In the genomic region with DNA sequence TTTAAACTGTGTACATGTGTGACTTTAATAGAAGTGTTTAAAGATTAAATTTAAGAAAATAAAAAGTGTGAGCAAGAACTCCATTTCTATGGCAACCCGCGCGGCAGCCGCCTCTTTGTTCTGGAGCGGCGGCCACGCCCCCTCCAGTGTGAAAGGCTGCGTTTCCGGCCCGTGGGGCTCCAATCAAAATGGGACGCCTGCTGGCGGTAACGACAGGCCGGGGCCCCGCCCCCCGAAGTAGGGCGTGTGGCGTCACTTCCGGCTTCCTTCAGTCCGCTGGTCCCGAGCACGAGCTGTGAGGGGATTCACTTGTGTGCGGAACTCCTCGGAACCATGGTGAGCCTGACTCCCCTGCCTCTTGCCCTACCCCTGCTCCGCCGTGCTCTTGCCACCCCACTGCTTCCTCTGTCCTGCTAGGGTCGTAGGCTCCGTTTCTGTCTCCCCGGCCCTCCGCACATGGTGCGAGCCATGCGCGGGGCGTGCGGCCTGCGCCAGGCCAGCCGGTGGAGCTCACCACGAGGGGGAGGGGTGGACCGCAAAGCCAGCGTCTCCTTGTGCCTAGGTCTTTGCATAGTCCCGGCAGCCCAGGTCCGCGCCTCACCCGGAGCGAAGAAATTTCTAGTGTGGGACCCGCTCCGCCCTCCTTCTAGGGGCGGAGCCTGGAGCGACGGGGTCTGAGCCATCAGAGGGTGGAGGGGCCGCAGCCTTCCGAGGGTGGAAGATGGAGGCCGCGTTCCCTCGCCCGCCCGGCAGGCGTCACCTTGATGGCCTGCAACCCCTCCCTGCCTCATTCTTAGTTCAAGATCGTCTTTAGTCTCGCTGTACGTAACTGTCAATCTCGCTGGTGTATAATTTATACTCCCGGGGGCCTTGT, we compare ENCODE assay signal across 1 cellular context.
TF ChIP-seq lines count a peak whose summit lies in the region.

A gene (plus strand): TSS at position 271 of the 874 bp plus-strand sequence. CDS start 63 bp downstream, at position 334.

TF ChIP-seq in WTC11, 78 proteins besides CTCF, POLR2A, EP300 and RAD21 (continued from another document and continues in another):
- TF ChIP-seq, protein P1, sequence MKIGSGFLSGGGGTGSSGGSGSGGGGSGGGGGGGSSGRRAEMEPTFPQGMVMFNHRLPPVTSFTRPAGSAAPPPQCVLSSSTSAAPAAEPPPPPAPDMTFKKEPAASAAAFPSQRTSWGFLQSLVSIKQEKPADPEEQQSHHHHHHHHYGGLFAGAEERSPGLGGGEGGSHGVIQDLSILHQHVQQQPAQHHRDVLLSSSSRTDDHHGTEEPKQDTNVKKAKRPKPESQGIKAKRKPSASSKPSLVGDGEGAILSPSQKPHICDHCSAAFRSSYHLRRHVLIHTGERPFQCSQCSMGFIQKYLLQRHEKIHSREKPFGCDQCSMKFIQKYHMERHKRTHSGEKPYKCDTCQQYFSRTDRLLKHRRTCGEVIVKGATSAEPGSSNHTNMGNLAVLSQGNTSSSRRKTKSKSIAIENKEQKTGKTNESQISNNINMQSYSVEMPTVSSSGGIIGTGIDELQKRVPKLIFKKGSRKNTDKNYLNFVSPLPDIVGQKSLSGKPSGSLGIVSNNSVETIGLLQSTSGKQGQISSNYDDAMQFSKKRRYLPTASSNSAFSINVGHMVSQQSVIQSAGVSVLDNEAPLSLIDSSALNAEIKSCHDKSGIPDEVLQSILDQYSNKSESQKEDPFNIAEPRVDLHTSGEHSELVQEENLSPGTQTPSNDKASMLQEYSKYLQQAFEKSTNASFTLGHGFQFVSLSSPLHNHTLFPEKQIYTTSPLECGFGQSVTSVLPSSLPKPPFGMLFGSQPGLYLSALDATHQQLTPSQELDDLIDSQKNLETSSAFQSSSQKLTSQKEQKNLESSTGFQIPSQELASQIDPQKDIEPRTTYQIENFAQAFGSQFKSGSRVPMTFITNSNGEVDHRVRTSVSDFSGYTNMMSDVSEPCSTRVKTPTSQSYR (CRISPR knock-in tag; IDR thresholded peaks at IDR 0.05), result no peak; the same call in none of the 2 replicates
- TF ChIP-seq, protein P2, sequence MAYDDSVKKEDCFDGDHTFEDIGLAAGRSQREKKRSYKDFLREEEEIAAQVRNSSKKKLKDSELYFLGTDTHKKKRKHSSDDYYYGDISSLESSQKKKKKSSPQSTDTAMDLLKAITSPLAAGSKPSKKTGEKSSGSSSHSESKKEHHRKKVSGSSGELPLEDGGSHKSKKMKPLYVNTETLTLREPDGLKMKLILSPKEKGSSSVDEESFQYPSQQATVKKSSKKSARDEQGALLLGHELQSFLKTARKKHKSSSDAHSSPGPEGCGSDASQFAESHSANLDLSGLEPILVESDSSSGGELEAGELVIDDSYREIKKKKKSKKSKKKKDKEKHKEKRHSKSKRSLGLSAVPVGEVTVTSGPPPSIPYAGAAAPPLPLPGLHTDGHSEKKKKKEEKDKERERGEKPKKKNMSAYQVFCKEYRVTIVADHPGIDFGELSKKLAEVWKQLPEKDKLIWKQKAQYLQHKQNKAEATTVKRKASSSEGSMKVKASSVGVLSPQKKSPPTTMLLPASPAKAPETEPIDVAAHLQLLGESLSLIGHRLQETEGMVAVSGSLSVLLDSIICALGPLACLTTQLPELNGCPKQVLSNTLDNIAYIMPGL (CRISPR knock-in tag; IDR thresholded peaks at IDR 0.05), result peak; percentile 92
- TF ChIP-seq, protein P3, sequence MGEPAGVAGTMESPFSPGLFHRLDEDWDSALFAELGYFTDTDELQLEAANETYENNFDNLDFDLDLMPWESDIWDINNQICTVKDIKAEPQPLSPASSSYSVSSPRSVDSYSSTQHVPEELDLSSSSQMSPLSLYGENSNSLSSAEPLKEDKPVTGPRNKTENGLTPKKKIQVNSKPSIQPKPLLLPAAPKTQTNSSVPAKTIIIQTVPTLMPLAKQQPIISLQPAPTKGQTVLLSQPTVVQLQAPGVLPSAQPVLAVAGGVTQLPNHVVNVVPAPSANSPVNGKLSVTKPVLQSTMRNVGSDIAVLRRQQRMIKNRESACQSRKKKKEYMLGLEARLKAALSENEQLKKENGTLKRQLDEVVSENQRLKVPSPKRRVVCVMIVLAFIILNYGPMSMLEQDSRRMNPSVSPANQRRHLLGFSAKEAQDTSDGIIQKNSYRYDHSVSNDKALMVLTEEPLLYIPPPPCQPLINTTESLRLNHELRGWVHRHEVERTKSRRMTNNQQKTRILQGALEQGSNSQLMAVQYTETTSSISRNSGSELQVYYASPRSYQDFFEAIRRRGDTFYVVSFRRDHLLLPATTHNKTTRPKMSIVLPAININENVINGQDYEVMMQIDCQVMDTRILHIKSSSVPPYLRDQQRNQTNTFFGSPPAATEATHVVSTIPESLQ (CRISPR knock-in tag; IDR thresholded peaks at IDR 0.05), result no peak
- TF ChIP-seq NFATC4 (CRISPR knock-in tag; IDR thresholded peaks at IDR 0.05) (peak; percentile 75), TEAD4 (CRISPR knock-in tag; IDR thresholded peaks at IDR 0.05) (0 out of 2 replicates have a peak, but pooled peaks have one; percentile 69), ZNF317 (CRISPR knock-in tag; IDR thresholded peaks at IDR 0.05; ENCODE audit: borderline replicate concordance, low read depth) (no peak), ESRRA (CRISPR knock-in tag; IDR thresholded peaks at IDR 0.05; ENCODE audit: borderline replicate concordance) (peak; percentile 16; the same call in 1 of the 2 replicates), GTF2I (CRISPR knock-in tag; conservative IDR thresholded peaks at IDR 0.05) (no peak), KAT7 (CRISPR knock-in tag; IDR thresholded peaks at IDR 0.05; ENCODE audit: borderline replicate concordance) (0 out of 2 replicates have a peak, but pooled peaks have one; percentile 44), NR2C2 (CRISPR knock-in tag; IDR thresholded peaks at IDR 0.05) (no peak), NFE2L1 (CRISPR knock-in tag; IDR thresholded peaks at IDR 0.05) (peak; percentile 93), ZNF219 (CRISPR knock-in tag; IDR thresholded peaks at IDR 0.05; ENCODE audit: borderline replicate concordance) (0 out of 2 replicates have a peak, but pooled peaks have one; percentile 81), CREM (CRISPR knock-in tag; IDR thresholded peaks at IDR 0.05) (peak; percentile 80), PRRX2 (CRISPR knock-in tag; IDR thresholded peaks at IDR 0.05) (peak; percentile 74; the same call in 1 of the 2 replicates), NFYB (CRISPR knock-in tag; conservative IDR thresholded peaks at IDR 0.05; ENCODE audit: low read depth) (peak; percentile 54; the same call in 1 of the 2 replicates)
- TF ChIP-seq, protein P4, sequence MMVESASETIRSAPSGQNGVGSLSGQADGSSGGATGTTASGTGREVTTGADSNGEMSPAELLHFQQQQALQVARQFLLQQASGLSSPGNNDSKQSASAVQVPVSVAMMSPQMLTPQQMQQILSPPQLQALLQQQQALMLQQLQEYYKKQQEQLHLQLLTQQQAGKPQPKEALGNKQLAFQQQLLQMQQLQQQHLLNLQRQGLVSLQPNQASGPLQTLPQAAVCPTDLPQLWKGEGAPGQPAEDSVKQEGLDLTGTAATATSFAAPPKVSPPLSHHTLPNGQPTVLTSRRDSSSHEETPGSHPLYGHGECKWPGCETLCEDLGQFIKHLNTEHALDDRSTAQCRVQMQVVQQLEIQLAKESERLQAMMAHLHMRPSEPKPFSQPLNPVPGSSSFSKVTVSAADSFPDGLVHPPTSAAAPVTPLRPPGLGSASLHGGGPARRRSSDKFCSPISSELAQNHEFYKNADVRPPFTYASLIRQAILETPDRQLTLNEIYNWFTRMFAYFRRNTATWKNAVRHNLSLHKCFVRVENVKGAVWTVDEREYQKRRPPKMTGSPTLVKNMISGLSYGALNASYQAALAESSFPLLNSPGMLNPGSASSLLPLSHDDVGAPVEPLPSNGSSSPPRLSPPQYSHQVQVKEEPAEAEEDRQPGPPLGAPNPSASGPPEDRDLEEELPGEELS (CRISPR knock-in tag; IDR thresholded peaks at IDR 0.05), result peak; percentile 69; the same call in 1 of the 2 replicates
- TF ChIP-seq, protein P5, sequence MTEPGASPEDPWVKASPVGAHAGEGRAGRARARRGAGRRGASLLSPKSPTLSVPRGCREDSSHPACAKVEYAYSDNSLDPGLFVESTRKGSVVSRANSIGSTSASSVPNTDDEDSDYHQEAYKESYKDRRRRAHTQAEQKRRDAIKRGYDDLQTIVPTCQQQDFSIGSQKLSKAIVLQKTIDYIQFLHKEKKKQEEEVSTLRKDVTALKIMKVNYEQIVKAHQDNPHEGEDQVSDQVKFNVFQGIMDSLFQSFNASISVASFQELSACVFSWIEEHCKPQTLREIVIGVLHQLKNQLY (CRISPR knock-in tag; IDR thresholded peaks at IDR 0.05), result no peak
- TF ChIP-seq, protein P6, sequence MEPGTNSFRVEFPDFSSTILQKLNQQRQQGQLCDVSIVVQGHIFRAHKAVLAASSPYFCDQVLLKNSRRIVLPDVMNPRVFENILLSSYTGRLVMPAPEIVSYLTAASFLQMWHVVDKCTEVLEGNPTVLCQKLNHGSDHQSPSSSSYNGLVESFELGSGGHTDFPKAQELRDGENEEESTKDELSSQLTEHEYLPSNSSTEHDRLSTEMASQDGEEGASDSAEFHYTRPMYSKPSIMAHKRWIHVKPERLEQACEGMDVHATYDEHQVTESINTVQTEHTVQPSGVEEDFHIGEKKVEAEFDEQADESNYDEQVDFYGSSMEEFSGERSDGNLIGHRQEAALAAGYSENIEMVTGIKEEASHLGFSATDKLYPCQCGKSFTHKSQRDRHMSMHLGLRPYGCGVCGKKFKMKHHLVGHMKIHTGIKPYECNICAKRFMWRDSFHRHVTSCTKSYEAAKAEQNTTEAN (CRISPR knock-in tag; IDR thresholded peaks at IDR 0.05), result peak; percentile 64
- TF ChIP-seq, protein P7, sequence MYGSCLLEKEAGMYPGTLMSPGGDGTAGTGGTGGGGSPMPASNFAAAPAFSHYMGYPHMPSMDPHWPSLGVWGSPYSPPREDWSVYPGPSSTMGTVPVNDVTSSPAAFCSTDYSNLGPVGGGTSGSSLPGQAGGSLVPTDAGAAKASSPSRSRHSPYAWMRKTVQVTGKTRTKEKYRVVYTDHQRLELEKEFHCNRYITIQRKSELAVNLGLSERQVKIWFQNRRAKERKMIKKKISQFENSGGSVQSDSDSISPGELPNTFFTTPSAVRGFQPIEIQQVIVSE (CRISPR knock-in tag; IDR thresholded peaks at IDR 0.05; ENCODE audit: borderline replicate concordance), result no peak
- TF ChIP-seq, protein P8, sequence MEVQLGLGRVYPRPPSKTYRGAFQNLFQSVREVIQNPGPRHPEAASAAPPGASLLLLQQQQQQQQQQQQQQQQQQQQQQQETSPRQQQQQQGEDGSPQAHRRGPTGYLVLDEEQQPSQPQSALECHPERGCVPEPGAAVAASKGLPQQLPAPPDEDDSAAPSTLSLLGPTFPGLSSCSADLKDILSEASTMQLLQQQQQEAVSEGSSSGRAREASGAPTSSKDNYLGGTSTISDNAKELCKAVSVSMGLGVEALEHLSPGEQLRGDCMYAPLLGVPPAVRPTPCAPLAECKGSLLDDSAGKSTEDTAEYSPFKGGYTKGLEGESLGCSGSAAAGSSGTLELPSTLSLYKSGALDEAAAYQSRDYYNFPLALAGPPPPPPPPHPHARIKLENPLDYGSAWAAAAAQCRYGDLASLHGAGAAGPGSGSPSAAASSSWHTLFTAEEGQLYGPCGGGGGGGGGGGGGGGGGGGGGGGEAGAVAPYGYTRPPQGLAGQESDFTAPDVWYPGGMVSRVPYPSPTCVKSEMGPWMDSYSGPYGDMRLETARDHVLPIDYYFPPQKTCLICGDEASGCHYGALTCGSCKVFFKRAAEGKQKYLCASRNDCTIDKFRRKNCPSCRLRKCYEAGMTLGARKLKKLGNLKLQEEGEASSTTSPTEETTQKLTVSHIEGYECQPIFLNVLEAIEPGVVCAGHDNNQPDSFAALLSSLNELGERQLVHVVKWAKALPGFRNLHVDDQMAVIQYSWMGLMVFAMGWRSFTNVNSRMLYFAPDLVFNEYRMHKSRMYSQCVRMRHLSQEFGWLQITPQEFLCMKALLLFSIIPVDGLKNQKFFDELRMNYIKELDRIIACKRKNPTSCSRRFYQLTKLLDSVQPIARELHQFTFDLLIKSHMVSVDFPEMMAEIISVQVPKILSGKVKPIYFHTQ (CRISPR knock-in tag; IDR thresholded peaks at IDR 0.05), result peak; percentile 83; the same call in 1 of the 2 replicates
- TF ChIP-seq, protein P9, sequence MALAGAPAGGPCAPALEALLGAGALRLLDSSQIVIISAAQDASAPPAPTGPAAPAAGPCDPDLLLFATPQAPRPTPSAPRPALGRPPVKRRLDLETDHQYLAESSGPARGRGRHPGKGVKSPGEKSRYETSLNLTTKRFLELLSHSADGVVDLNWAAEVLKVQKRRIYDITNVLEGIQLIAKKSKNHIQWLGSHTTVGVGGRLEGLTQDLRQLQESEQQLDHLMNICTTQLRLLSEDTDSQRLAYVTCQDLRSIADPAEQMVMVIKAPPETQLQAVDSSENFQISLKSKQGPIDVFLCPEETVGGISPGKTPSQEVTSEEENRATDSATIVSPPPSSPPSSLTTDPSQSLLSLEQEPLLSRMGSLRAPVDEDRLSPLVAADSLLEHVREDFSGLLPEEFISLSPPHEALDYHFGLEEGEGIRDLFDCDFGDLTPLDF (CRISPR knock-in tag; IDR thresholded peaks at IDR 0.05), result no peak
- TF ChIP-seq, protein P10, sequence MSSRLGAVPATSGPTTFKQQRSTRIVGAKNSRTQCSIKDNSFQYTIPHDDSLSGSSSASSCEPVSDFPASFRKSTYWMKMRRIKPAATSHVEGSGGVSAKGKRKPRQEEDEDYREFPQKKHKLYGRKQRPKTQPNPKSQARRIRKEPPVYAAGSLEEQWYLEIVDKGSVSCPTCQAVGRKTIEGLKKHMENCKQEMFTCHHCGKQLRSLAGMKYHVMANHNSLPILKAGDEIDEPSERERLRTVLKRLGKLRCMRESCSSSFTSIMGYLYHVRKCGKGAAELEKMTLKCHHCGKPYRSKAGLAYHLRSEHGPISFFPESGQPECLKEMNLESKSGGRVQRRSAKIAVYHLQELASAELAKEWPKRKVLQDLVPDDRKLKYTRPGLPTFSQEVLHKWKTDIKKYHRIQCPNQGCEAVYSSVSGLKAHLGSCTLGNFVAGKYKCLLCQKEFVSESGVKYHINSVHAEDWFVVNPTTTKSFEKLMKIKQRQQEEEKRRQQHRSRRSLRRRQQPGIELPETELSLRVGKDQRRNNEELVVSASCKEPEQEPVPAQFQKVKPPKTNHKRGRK (CRISPR knock-in tag; IDR thresholded peaks at IDR 0.05; ENCODE audit: borderline replicate concordance), result no peak
- TF ChIP-seq, protein P11, sequence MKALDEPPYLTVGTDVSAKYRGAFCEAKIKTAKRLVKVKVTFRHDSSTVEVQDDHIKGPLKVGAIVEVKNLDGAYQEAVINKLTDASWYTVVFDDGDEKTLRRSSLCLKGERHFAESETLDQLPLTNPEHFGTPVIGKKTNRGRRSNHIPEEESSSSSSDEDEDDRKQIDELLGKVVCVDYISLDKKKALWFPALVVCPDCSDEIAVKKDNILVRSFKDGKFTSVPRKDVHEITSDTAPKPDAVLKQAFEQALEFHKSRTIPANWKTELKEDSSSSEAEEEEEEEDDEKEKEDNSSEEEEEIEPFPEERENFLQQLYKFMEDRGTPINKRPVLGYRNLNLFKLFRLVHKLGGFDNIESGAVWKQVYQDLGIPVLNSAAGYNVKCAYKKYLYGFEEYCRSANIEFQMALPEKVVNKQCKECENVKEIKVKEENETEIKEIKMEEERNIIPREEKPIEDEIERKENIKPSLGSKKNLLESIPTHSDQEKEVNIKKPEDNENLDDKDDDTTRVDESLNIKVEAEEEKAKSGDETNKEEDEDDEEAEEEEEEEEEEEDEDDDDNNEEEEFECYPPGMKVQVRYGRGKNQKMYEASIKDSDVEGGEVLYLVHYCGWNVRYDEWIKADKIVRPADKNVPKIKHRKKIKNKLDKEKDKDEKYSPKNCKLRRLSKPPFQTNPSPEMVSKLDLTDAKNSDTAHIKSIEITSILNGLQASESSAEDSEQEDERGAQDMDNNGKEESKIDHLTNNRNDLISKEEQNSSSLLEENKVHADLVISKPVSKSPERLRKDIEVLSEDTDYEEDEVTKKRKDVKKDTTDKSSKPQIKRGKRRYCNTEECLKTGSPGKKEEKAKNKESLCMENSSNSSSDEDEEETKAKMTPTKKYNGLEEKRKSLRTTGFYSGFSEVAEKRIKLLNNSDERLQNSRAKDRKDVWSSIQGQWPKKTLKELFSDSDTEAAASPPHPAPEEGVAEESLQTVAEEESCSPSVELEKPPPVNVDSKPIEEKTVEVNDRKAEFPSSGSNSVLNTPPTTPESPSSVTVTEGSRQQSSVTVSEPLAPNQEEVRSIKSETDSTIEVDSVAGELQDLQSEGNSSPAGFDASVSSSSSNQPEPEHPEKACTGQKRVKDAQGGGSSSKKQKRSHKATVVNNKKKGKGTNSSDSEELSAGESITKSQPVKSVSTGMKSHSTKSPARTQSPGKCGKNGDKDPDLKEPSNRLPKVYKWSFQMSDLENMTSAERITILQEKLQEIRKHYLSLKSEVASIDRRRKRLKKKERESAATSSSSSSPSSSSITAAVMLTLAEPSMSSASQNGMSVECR (CRISPR knock-in tag; IDR thresholded peaks at IDR 0.05; ENCODE audit: borderline replicate concordance), result peak; percentile 93; the same call in 1 of the 2 replicates
